In the genomic region with DNA sequence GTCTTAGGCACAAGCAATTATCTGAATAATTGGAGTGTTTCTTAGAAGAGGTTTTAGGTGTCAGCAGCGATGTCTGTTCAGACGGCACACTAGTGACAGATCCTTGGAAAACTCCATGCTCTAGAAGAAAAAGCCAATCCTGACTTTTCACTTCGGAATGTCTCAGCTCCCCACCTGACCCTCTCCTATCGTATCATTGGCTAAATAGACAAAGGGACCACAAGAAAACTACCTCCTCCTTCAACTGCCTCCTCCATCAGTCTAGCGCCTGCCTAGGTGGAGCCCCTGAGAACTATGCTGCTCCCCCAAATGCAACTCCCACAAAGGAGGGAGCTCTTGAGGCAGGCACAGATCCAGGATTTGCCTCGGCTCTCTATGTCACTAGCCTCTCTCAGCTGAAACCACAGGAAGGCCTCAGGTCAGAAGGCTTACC, we compare ENCODE assay signal across 8 cellular contexts.
DNase-seq lines count a peak whose midpoint lies in the region; ATAC-seq and TF ChIP-seq lines count a peak whose summit lies in the region.

No MANE protein-coding gene starts in this region.

- no peak for TF ChIP-seq POLR2A in spleen (IDR thresholded peaks at IDR 0.05)

- no peaks in the 10 kb centered on the region for H3K36me3 ChIP-seq in spleen

- POLR2A ChIA-PET in RWPE1 (lab: Yijun Ruan, JAX; ENCODE audit: low non-redundant PET): interaction anchor here (0.6 kb wide), 1 partner anchor 123 kb away, joined by 3 read pairs; no protein-coding TSS in a partner anchor

- no peaks in the 10 kb centered on the region for H3K27me3 ChIP-seq in spleen (replicated peaks in 1 of 7)

- no peaks in the 10 kb centered on the region for H3K9me3 ChIP-seq in spleen

- intact Hi-C loops in spleen (cut with DNase I; ENCODE audit: low total_unique reads): loop anchor here (10.0 kb wide), 1 partner anchor 105 kb away; no protein-coding TSS in a partner anchor

- DNase-seq in RWPE1 (ENCODE audit: low spot score) (no peak), fibroblast of mammary gland (ENCODE audit: low read depth) (no peak), spleen (no peak), NCI-H345 (lab: John Stamatoyannopoulos, UW) (no peak), NCI-H2227 (lab: John Stamatoyannopoulos, UW; ENCODE audit: unreplicated experiment) (no peak)

- CTCF ChIA-PET in RWPE1 (lab: Yijun Ruan, JAX): interaction anchor here (0.6 kb wide), 1 partner anchor 18 kb away, joined by 3 read pairs; no protein-coding TSS in a partner anchor

- peak; percentile 5 for ATAC-seq in GM19351 (IDR thresholded peaks at IDR 0.05; ENCODE audit: unreplicated experiment)
- no peak for ATAC-seq in GM18519 (IDR thresholded peaks at IDR 0.05; ENCODE audit: low FRiP score, unreplicated experiment)
- no peak for ATAC-seq in GM21526 (IDR thresholded peaks at IDR 0.05; ENCODE audit: low FRiP score, unreplicated experiment)

- TF ChIP-seq CTCF in RWPE1 (conservative IDR thresholded peaks at IDR 0.05; ENCODE audit: low read depth) (no peak), fibroblast of mammary gland (conservative IDR thresholded peaks at IDR 0.05; ENCODE audit: control insufficient read depth, insufficient read depth, low read depth, low read length) (peak; percentile 1), spleen (IDR thresholded peaks at IDR 0.05 in 8 of 11, conservative IDR thresholded peaks at IDR 0.05 in 3 of 11) (no peak)

- H3K4me1 ChIP-seq in spleen: peaks cover 40 to 100% (median 85%) of the 10 kb centered on the region in 6 donors

- 46 to 64% (median 54%) methylated on average over 6 of the region's 6 CpGs for WGBS in spleen, 5 donors

- H3K27ac ChIP-seq in RWPE1 (peak overlapping the region; percentile 97), spleen (peak overlapping the region; percentile 84 to 96 (median 93))

- H3K4me3 ChIP-seq in fibroblast of mammary gland (ENCODE audit: control insufficient read depth, low read depth, low read length) (no peak overlapping the region), spleen (peak overlapping the region in 3 of 8 donors; percentile 1 to 58 (median 6))
